In genomic region chr14:59931237-59931636, GRCh38 we compare ENCODE assay signal across 30 cellular contexts. TPM values are rescaled to one million over a fixed set of nuclear protein-coding genes. Genes with fewer than 3 reads are reported as not detected.
"Had no signal": no experiment of that assay in that cellular context is flagged by ENCODE, and none has a peak within 500 bp of the region (broad histone marks: within the 10 kb centered on the region; RNA-seq: fewer than 3 reads in every experiment).

No MANE protein-coding gene starts in this region.

- H3K27me3 Mint-ChIP-seq: activated naive CD8-positive, alpha-beta T cell treated with anti-CD3 and anti-CD28 coated beads for 36 hours; dendritic cell treated with granulocyte-macrophage colony-stimulating factor and Interleukin-4, amounts not matched to agents 40 ng/mL and 50 ng/mL, for 4 days had no signal

- H3K4me1 Mint-ChIP-seq: activated CD4-positive, alpha-beta memory T cell treated with anti-CD3 and anti-CD28 coated beads, Interleukin-2, amount 10 ng/mL, durations not matched to agents 7 days and 5 days; activated CD4-positive, alpha-beta T cell treated with anti-CD3 and anti-CD28 coated beads, Interleukin-2, amount 10 ng/mL, durations not matched to agents 7 days and 5 days; activated naive CD4-positive, alpha-beta T cell treated with anti-CD3 and anti-CD28 coated beads, Interleukin-2, amount 50 U/mL, for 24 hours; activated T-helper 17 cell treated with anti-CD3 and anti-CD28 coated beads, Interleukin-2, amount 50 U/mL, for 72 hours had no signal

- H3K9me3 Mint-ChIP-seq: activated CD4-positive, alpha-beta memory T cell treated with anti-CD3 and anti-CD28 coated beads, Interleukin-2, amount 10 ng/mL, durations not matched to agents 7 days and 5 days; activated CD4-positive, alpha-beta T cell treated with anti-CD3 and anti-CD28 coated beads, Interleukin-2, amount 10 ng/mL, durations not matched to agents 7 days and 5 days; activated naive CD4-positive, alpha-beta T cell treated with anti-CD3 and anti-CD28 coated beads for 36 hours; activated naive CD4-positive, alpha-beta T cell treated with anti-CD3 and anti-CD28 coated beads, Interleukin-2, amount 50 U/mL, for 24 hours; activated naive CD8-positive, alpha-beta T cell treated with anti-CD3 and anti-CD28 coated beads, Interleukin-2, amount 50 U/mL, for 24 hours; activated T-cell treated with anti-CD3 and anti-CD28 coated beads, Interleukin-2, amount 50 U/mL, for 24 hours; activated T-helper 17 cell treated with anti-CD3 and anti-CD28 coated beads, Interleukin-2, amount 50 U/mL, for 72 hours; dendritic cell treated with granulocyte-macrophage colony-stimulating factor and Interleukin-4, amounts not matched to agents 40 ng/mL and 50 ng/mL, for 4 days; effector memory CD8-positive, alpha-beta T cell; WTC11 had no signal

- H3K27ac Mint-ChIP-seq: activated CD4-positive, alpha-beta memory T cell treated with anti-CD3 and anti-CD28 coated beads, Interleukin-2, amount 10 ng/mL, durations not matched to agents 7 days and 5 days; activated CD4-positive, alpha-beta T cell treated with anti-CD3 and anti-CD28 coated beads, Interleukin-2, amount 10 ng/mL, durations not matched to agents 7 days and 5 days; activated naive CD4-positive, alpha-beta T cell treated with anti-CD3 and anti-CD28 coated beads for 36 hours; activated naive CD4-positive, alpha-beta T cell treated with anti-CD3 and anti-CD28 coated beads, Interleukin-2, amount 50 U/mL, for 24 hours; activated naive CD8-positive, alpha-beta T cell treated with anti-CD3 and anti-CD28 coated beads for 36 hours; activated naive CD8-positive, alpha-beta T cell treated with anti-CD3 and anti-CD28 coated beads, Interleukin-2, amount 50 U/mL, for 24 hours; activated T-cell treated with anti-CD3 and anti-CD28 coated beads, Interleukin-2, amount 50 U/mL, for 24 hours; activated T-helper 17 cell treated with anti-CD3 and anti-CD28 coated beads, Interleukin-2, amount 50 U/mL, for 72 hours; dendritic cell treated with granulocyte-macrophage colony-stimulating factor and Interleukin-4, amounts not matched to agents 40 ng/mL and 50 ng/mL, for 4 days; effector memory CD8-positive, alpha-beta T cell; WTC11 had no signal

- H3K4me3 Mint-ChIP-seq: activated CD4-positive, alpha-beta memory T cell treated with anti-CD3 and anti-CD28 coated beads, Interleukin-2, amount 10 ng/mL, durations not matched to agents 7 days and 5 days; activated CD4-positive, alpha-beta T cell treated with anti-CD3 and anti-CD28 coated beads, Interleukin-2, amount 10 ng/mL, durations not matched to agents 7 days and 5 days; activated naive CD4-positive, alpha-beta T cell treated with anti-CD3 and anti-CD28 coated beads for 36 hours; activated naive CD4-positive, alpha-beta T cell treated with anti-CD3 and anti-CD28 coated beads, Interleukin-2, amount 50 U/mL, for 24 hours; activated naive CD8-positive, alpha-beta T cell treated with anti-CD3 and anti-CD28 coated beads for 36 hours; activated naive CD8-positive, alpha-beta T cell treated with anti-CD3 and anti-CD28 coated beads, Interleukin-2, amount 50 U/mL, for 24 hours; activated T-cell treated with anti-CD3 and anti-CD28 coated beads, Interleukin-2, amount 50 U/mL, for 24 hours; activated T-helper 17 cell treated with anti-CD3 and anti-CD28 coated beads, Interleukin-2, amount 50 U/mL, for 72 hours; dendritic cell treated with granulocyte-macrophage colony-stimulating factor and Interleukin-4, amounts not matched to agents 40 ng/mL and 50 ng/mL, for 4 days; effector memory CD8-positive, alpha-beta T cell; WTC11 had no signal

- H3K36me3 Mint-ChIP-seq: activated naive CD4-positive, alpha-beta T cell treated with anti-CD3 and anti-CD28 coated beads, Interleukin-2, amount 50 U/mL, for 24 hours; activated naive CD8-positive, alpha-beta T cell treated with anti-CD3 and anti-CD28 coated beads for 36 hours; WTC11 had no signal

- DNase-seq: activated CD4-positive, alpha-beta memory T cell treated with anti-CD3 and anti-CD28 coated beads, Interleukin-2, amount 10 ng/mL, durations not matched to agents 7 days and 5 days; activated CD4-positive, alpha-beta T cell treated with anti-CD3 and anti-CD28 coated beads for 1 hour; activated CD4-positive, alpha-beta T cell treated with anti-CD3 and anti-CD28 coated beads for 4 hours; activated CD4-positive, alpha-beta T cell treated with anti-CD3 and anti-CD28 coated beads, Interleukin-2, amount 10 ng/mL, durations not matched to agents 7 days and 5 days; activated CD4-positive, alpha-beta T cell treated with anti-CD3 and anti-CD28 coated beads, Interleukin-2, amount 50 U/mL, for 4 hours; activated CD8-positive, alpha-beta memory T cell treated with anti-CD3 and anti-CD28 coated beads, Interleukin-2, amount 50 U/mL, for 48 hours; activated effector memory CD4-positive, alpha-beta T cell treated with Interleukin-2 at 50 U/mL for 16 hours; activated gamma-delta T cell treated with Interleukin-2 at 50 U/mL for 16 hours; activated naive CD4-positive, alpha-beta T cell treated with anti-CD3 and anti-CD28 coated beads for 36 hours; activated naive CD8-positive, alpha-beta T cell treated with anti-CD3 and anti-CD28 coated beads for 36 hours; activated naive CD8-positive, alpha-beta T cell treated with anti-CD3 and anti-CD28 coated beads, Interleukin-2, amount 50 U/mL, for 24 hours; activated T-cell treated with anti-CD3 and anti-CD28 coated beads for 4 hours; activated T-cell treated with anti-CD3 and anti-CD28 coated beads, Interleukin-2, amount 50 U/mL, for 24 hours; adrenal gland; amygdala; aorta; body of pancreas; dorsolateral prefrontal cortex; effector memory CD8-positive, alpha-beta T cell; erythroblast; foreskin keratinocyte; gastrocnemius medialis; T-helper 2 cell had no signal

RNA-seq across cellular contexts. Expression of gene LRRC9, which starts 11.3 kb away (rescaled TPM):
- total RNA-seq: activated CD4-positive, alpha-beta memory T cell treated with anti-CD3 and anti-CD28 coated beads, Interleukin-2, amount 10 ng/mL, durations not matched to agents 7 days and 5 days; activated CD4-positive, alpha-beta T cell treated with anti-CD3 and anti-CD28 coated beads, Interleukin-2, amount 10 ng/mL, durations not matched to agents 7 days and 5 days; activated naive CD4-positive, alpha-beta T cell treated with anti-CD3 and anti-CD28 coated beads for 36 hours; activated T-helper 17 cell treated with anti-CD3 and anti-CD28 coated beads, Interleukin-2, amount 50 U/mL, for 72 hours; aorta; body of pancreas; chondrocyte; esophagus muscularis mucosa; foreskin keratinocyte; T-helper 1 cell treated with Interleukin-12 subunit alpha and Interleukin-12 subunit beta and Interleukin-4 antibody, amounts not matched to agents 30 ng/mL and 1 ng/mL, for 36 hours had no signal
